Comparison of ENCODE assay signal across 1 cellular context in the genomic region with DNA sequence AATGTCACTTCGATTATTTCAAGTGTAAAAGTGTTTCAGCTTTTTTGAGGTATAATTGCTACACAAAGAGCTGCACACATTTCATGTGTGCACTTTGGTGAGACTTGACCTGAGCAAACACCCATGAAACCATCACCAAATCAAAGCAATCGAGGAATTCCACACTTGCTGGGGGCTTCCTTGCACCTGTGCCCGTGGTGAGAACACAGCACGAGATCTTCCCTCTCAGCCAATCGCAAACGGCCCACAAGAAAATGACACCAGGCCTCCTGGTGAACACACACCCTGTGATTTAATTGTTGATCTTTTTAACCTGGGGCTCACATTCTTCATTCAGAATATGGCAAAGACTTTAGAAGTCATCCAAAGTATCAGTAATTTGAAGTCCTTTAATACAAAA. TPM values are rescaled to one million over a fixed set of nuclear protein-coding genes. Genes with fewer than 3 reads are reported as not detected.
"Had no signal": no experiment of that assay in that cellular context is flagged by ENCODE, and none has a peak within 500 bp of the region (broad histone marks: within the 10 kb centered on the region; RNA-seq: fewer than 3 reads in every experiment).

No MANE protein-coding gene starts in this region.

RNA-seq across cellular contexts. Expression of gene AHRR, which starts 24.1 kb away (rescaled TPM):
- total RNA-seq: ascending aorta had no signal
